In the genomic region with DNA sequence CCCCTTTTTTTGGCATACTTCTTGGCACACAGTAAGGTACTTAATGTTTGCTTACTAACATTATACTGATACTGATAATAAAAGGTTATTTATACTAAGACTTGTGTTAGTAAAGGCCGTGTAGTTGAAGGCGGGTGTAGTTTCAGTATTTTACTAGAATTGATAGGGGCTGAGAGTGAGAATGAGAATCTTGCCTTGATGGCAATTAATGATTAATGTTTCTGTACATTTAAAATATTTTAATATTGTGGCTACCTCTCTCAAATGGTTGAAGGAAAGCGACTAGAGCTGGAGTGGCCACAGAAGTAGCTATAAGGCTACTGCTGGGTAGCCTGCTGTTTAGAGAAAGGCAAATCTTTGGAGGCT, we compare ENCODE assay signal across 9 cellular contexts. TPM values are rescaled to one million over a fixed set of nuclear protein-coding genes. Genes with fewer than 3 reads are reported as not detected.
DNase-seq lines count a peak whose midpoint lies in the region; ATAC-seq, FAIRE-seq and TF ChIP-seq lines count a peak whose summit lies in the region.
"Had no signal": no experiment of that assay in that cellular context is flagged by ENCODE, and none has a peak within 500 bp of the region (broad histone marks: within the 10 kb centered on the region; RNA-seq: fewer than 3 reads in every experiment).

No MANE protein-coding gene starts in this region.

- H3K4me1 ChIP-seq in OCI-LY7 (ENCODE audit: insufficient read depth, low read length, poor library complexity, severe bottlenecking) (peaks cover 98% of the 10 kb centered on the region), muscle layer of duodenum (ENCODE audit: control insufficient read depth in 1 of 2, insufficient read depth in 2 of 2, low read length in 2 of 2) (peaks cover 25 to 33% of the 10 kb centered on the region in 2 donors), right atrium auricular region (peaks cover 0 to 49% of the 10 kb centered on the region in 2 donors)

- no peaks in the 10 kb centered on the region; the same call in 1 of the 2 replicates for H3K9me3 ChIP-seq in OCI-LY7 (ENCODE audit: low read length)
- H3K9me3 ChIP-seq in muscle layer of duodenum (ENCODE audit: control insufficient read depth in 1 of 2, low read length in 2 of 2) = no peaks in the 10 kb centered on the region
- H3K9me3 ChIP-seq in right atrium auricular region = no peaks in the 10 kb centered on the region

- H2AFZ ChIP-seq in OCI-LY7 (ENCODE audit: low read length) = no peak overlapping the region

- peak; percentile 31 for FAIRE-seq in GM18507 (lab: Jason Lieb, UNC)

- H3K79me2 ChIP-seq in OCI-LY7 (ENCODE audit: insufficient read depth, low read depth, low read length) = peaks cover 100% of the 10 kb centered on the region

- BruUV-seq in OCI-LY7 (replicated peaks; lab: Mats Ljungman, UMichigan) = no TSS peak

- no peak for DNase-seq in GM18507 (ENCODE audit: extremely low spot score, insufficient read length, low read depth)
- DNase-seq in OCI-LY7 (ENCODE audit: low spot score) = no peak
- no peak for DNase-seq in left colon
- no peak for DNase-seq in DMS79 (lab: John Stamatoyannopoulos, UW)
- DNase-seq in stimulated activated CD4-positive, alpha-beta T cell treated with anti-CD3 and anti-CD28 coated beads, Interleukin-2, amount 100 ng/mL, for 24 hours = no peak
- DNase-seq in right atrium auricular region (ENCODE audit: low spot score) = no peak

- ATAC-seq in GM21529 (IDR thresholded peaks at IDR 0.05; ENCODE audit: unreplicated experiment) (peak; percentile 27), left colon (no peak)

- H3K27ac ChIP-seq in OCI-LY7 (ENCODE audit: low read depth, low read length, poor library complexity, severe bottlenecking) (peak overlapping the region; percentile 63), muscle layer of duodenum (ENCODE audit: low read length) (peak overlapping the region; percentile 74), right atrium auricular region (peak overlapping the region in 1 of 2 donors; percentile 1)

- H3K27me3 ChIP-seq in muscle layer of duodenum (ENCODE audit: low read depth, low read length) = no peaks in the 10 kb centered on the region
- H3K27me3 ChIP-seq in right atrium auricular region = no peaks in the 10 kb centered on the region

- TF ChIP-seq CTCF in OCI-LY7 (conservative IDR thresholded peaks at IDR 0.05; ENCODE audit: low read length) (no peak), right atrium auricular region (IDR thresholded peaks at IDR 0.05) (no peak)

- H3K4me3 ChIP-seq in OCI-LY7 (ENCODE audit: low read depth, low read length, poor library complexity, severe bottlenecking) = peak overlapping the region; percentile 15
- H3K4me3 ChIP-seq in muscle layer of duodenum (ENCODE audit: low read depth in 1 of 2, low read length in 2 of 2) = no peak overlapping the region
- no peak overlapping the region for H3K4me3 ChIP-seq in right atrium auricular region
- H3K4me3 ChIP-seq: lung had no signal

- POLR2A ChIA-PET in OCI-LY7 (lab: Charles Lee) = interaction anchor here (0.7 to 2.4 kb wide), 6 partner anchors 9 to 17 kb away, joined by 3 to 11 read pairs (median 3); no protein-coding TSS in a partner anchor

- intact Hi-C loops in OCI-LY7 (cut with micrococcal nuclease; ENCODE audit: unreplicated experiment) = no loop called here
- intact Hi-C loops in left colon (cut with DNase I, micrococcal nuclease) = no loop called here

- peak overlapping the region; percentile 42 for H3K4me2 ChIP-seq in OCI-LY7 (ENCODE audit: low read length)

- peaks cover 78% of the 10 kb centered on the region for H3K36me3 ChIP-seq in OCI-LY7 (ENCODE audit: insufficient read depth, low read length)
- H3K36me3 ChIP-seq in muscle layer of duodenum (ENCODE audit: control insufficient read depth in 1 of 2, insufficient read depth in 2 of 2, low read length in 2 of 2) = no peaks in the 10 kb centered on the region
- no peaks in the 10 kb centered on the region for H3K36me3 ChIP-seq in right atrium auricular region

- CTCF ChIA-PET in OCI-LY7 (lab: Charles Lee; ENCODE audit: unreplicated experiment) = no interaction called here

- H4K20me1 ChIP-seq in OCI-LY7 (ENCODE audit: insufficient read depth, low read length) = peaks cover 31% of the 10 kb centered on the region; the same call in 1 of the 2 replicates

- H3K9me2 ChIP-seq in OCI-LY7 (ENCODE audit: insufficient read depth, low read length) = no peaks in the 10 kb centered on the region

RNA-seq across cellular contexts. Expression of gene PELI1, which starts 29.3 kb away (rescaled TPM):
- total RNA-seq in OCI-LY7 (2014; rRNA removed; shearing (Covaris generic)) = 108 and 110 TPM in 2 replicates
- total RNA-seq in OCI-LY7 (2022) = 174 and 211 TPM in 2 replicates
- 10 to 100 TPM; 49.2 to 51.8 TPM for total RNA-seq in left colon
- 10 to 100 TPM; 10.3 to 10.9 TPM for total RNA-seq in right atrium auricular region

Comparison
In these comparisons a context has a peak if more than half of its experiments do, and no peak if none do; other contexts are left out.
1. RNA of gene PELI1, which starts 29.3 kb away (total RNA-seq): 108 to 211 TPM in OCI-LY7 and 49.2 to 51.8 TPM in left colon; 10.3 to 10.9 TPM in right atrium auricular region; every median in the first group is over 4 times any median in the second.